In the genomic region with DNA sequence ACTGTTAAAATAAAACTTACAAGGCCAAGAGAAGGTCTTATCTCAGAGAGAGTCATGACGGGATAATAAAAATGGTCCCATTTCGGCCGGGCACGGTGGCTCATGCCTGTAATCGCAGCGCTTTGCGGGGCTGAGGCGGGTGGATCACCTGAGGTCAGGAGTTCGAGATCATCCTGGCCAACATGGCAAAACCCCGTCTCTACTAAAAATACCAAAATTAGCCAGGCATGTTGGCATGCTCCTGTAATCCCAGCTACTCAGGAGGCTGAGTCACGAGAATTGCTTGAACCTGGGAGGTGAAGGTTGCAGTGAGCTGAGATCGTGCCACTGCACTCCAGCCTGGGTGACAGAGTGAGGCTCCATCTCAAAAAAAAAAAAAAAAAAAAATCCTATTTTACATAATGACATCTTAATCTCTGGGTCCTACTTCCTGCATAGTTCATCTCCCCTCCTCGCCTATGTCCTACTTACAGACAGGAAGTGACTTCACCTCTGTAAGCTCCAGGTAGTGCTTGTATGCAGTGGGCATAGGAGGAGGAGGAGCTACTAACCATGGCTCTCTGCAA, we compare ENCODE assay signal across 1 cellular context.
TF ChIP-seq lines count a peak whose summit lies in the region.

No MANE protein-coding gene starts in this region.

TF ChIP-seq in HEK293, 187 proteins besides CTCF, POLR2A, EP300 and RAD21 (continued from another document):
- TF ChIP-seq, protein P1, sequence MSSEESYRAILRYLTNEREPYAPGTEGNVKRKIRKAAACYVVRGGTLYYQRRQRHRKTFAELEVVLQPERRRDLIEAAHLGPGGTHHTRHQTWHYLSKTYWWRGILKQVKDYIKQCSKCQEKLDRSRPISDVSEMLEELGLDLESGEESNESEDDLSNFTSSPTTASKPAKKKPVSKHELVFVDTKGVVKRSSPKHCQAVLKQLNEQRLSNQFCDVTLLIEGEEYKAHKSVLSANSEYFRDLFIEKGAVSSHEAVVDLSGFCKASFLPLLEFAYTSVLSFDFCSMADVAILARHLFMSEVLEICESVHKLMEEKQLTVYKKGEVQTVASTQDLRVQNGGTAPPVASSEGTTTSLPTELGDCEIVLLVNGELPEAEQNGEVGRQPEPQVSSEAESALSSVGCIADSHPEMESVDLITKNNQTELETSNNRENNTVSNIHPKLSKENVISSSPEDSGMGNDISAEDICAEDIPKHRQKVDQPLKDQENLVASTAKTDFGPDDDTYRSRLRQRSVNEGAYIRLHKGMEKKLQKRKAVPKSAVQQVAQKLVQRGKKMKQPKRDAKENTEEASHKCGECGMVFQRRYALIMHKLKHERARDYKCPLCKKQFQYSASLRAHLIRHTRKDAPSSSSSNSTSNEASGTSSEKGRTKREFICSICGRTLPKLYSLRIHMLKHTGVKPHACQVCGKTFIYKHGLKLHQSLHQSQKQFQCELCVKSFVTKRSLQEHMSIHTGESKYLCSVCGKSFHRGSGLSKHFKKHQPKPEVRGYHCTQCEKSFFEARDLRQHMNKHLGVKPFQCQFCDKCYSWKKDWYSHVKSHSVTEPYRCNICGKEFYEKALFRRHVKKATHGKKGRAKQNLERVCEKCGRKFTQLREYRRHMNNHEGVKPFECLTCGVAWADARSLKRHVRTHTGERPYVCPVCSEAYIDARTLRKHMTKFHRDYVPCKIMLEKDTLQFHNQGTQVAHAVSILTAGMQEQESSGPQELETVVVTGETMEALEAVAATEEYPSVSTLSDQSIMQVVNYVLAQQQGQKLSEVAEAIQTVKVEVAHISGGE (tag by site-specific recombination; conservative IDR thresholded peaks at IDR 0.05; ENCODE audit: low read depth) = peak; percentile 32; the same call in 1 of the 2 replicates
- TF ChIP-seq ZBTB20 (tag by site-specific recombination; IDR thresholded peaks at IDR 0.05) (0 out of 2 replicates have a peak, but pooled peaks have one; percentile 20), KLF8 (tag by site-specific recombination; IDR thresholded peaks at IDR 0.05) (peak; percentile 39; the same call in 1 of the 2 replicates), REPIN1 (tag by site-specific recombination; IDR thresholded peaks at IDR 0.05; ENCODE audit: low read depth) (peak; percentile 80; the same call in 1 of the 2 replicates), GLIS1 (tag by site-specific recombination; IDR thresholded peaks at IDR 0.05) (0 out of 2 replicates have a peak, but pooled peaks have one; percentile 16), ZBTB21 (tag by site-specific recombination; IDR thresholded peaks at IDR 0.05) (peak; percentile 65; the same call in 1 of the 2 replicates), ZEB2 (tag by site-specific recombination; IDR thresholded peaks at IDR 0.05) (peak; percentile 61; the same call in 1 of the 2 replicates), ZSCAN23 (tag by site-specific recombination; IDR thresholded peaks at IDR 0.05) (peak; percentile 65; the same call in 1 of the 2 replicates), ZFP3 (tag by site-specific recombination; IDR thresholded peaks at IDR 0.05; ENCODE audit: low read depth) (0 out of 2 replicates have a peak, but pooled peaks have one; percentile 15), ZNF2 (tag by site-specific recombination; IDR thresholded peaks at IDR 0.05) (0 out of 2 replicates have a peak, but pooled peaks have one; percentile 61)
- TF ChIP-seq, protein P2, sequence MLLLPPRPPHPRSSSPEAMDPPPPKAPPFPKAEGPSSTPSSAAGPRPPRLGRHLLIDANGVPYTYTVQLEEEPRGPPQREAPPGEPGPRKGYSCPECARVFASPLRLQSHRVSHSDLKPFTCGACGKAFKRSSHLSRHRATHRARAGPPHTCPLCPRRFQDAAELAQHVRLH (tag by site-specific recombination; IDR thresholded peaks at IDR 0.05) = peak; percentile 87
TF ChIP-seq in HEK293: peak in this region for 38; not testable (repeated sequence) for 149.
